ENCODE assay signal across 24 cellular contexts in genomic region chr2:5978352-5978751, GRCh38.
DNase-seq lines count a peak whose midpoint lies in the region; ATAC-seq and TF ChIP-seq lines count a peak whose summit lies in the region.
"Had no signal": no experiment of that assay in that cellular context is flagged by ENCODE, and none has a peak within 500 bp of the region (broad histone marks: within the 10 kb centered on the region; RNA-seq: fewer than 3 reads in every experiment).

No MANE protein-coding gene starts in this region.

- peaks cover 0 to 3% of the 10 kb centered on the region in 2 donors for H3K9me3 ChIP-seq in neuronal stem cell (replicated peaks in 1 of 2; ENCODE audit: control insufficient read depth in 2 of 2, insufficient read depth in 1 of 2, low read depth in 1 of 2, low read length in 2 of 2)
- H3K9me3 ChIP-seq in right lobe of liver, result no peaks in the 10 kb centered on the region
- H3K9me3 ChIP-seq: Caco-2, HAP-1 had no signal

- no peak overlapping the region for H4K91ac ChIP-seq in neuronal stem cell (ENCODE audit: low read depth, low read length, poor library complexity)

- no peak overlapping the region for H2BK5ac ChIP-seq in neuronal stem cell (ENCODE audit: low read length)

- peak overlapping the region; percentile 76 for H2BK15ac ChIP-seq in neuronal stem cell (ENCODE audit: low read length)

- no CpG with 5 or more reads among the region's 3 CpGs for whole genome bisulfite sequencing in neuronal stem cell (ENCODE audit: extremely low coverage in 2 of 2, insufficient read length in 2 of 2, insufficient replicate concordance in 1 of 2), 2 donors
- WGBS in right lobe of liver (ENCODE audit: insufficient coverage, low coverage, low lambda C conversion rate, missing lambda C conversion rate), result 78% methylated on average over 2 of the region's 3 CpGs

- intact Hi-C loops in right lobe of liver (cut with DNase I), result no loop called here

- POLR2A ChIA-PET in GM10248 (lab: Yijun Ruan, JAX), result no interaction called here

- no peak for TF ChIP-seq POLR2A in right lobe of liver (IDR thresholded peaks at IDR 0.05)

- no peak overlapping the region for H2BK120ac ChIP-seq in neuronal stem cell (ENCODE audit: low read depth, low read length)

- H3K27ac ChIP-seq in neuronal stem cell (replicated peaks; ENCODE audit: low read length) (no peak overlapping the region), right lobe of liver (no peak overlapping the region)
- H3K27ac ChIP-seq: C4-2B, SJSA1 had no signal

- DNase-seq in GM10248 (ENCODE audit: extremely low spot score) (peak; percentile 0), NCI-H2171 (lab: John Stamatoyannopoulos, UW) (peak; percentile 33), SW480 (ENCODE audit: low spot score) (peak; percentile 30), neuronal stem cell (ENCODE audit: low spot score) (no peak), right lobe of liver (no peak)
- DNase-seq in activated effector memory CD4-positive, alpha-beta T cell treated with anti-CD3 and anti-CD28 coated beads, Interleukin-2, amount 50 U/mL, for 16 hours, result no peak
- DNase-seq: Caco-2; CD8-positive, alpha-beta T cell; DMS79 treated with DMSO at 0.1 percent for 48 hours; GF-D8; GOT3; HFFc6; IMR-90; KG1; MM.1S; NCI-H187; NCI-H446 treated with DMSO at 0.1 percent for 48 hours; Right ventricle myocardium superior; RPMI8226; T-cell had no signal

- no peak overlapping the region for H3K4ac ChIP-seq in neuronal stem cell (ENCODE audit: low read length)

- TF ChIP-seq CTCF in GM10248 (IDR thresholded peaks at IDR 0.05; ENCODE audit: control extremely low read depth, extremely low read depth, low read depth, missing control alignments) (no peak), right lobe of liver (IDR thresholded peaks at IDR 0.05) (no peak)

- no peak overlapping the region for H2AFZ ChIP-seq in neuronal stem cell (ENCODE audit: low read length)

- H3K36me3 ChIP-seq in neuronal stem cell (replicated peaks in 1 of 2; ENCODE audit: control insufficient read depth in 2 of 2, insufficient read depth in 2 of 2, low read length in 2 of 2) (no peaks in the 10 kb centered on the region), right lobe of liver (no peaks in the 10 kb centered on the region)
- H3K36me3 ChIP-seq: HAP-1, SJSA1 had no signal

- H3K9ac ChIP-seq in neuronal stem cell (ENCODE audit: low read depth, low read length, poor library complexity), result no peak overlapping the region

- H3K18ac ChIP-seq in neuronal stem cell (ENCODE audit: low read length), result no peak overlapping the region

- H3K79me1 ChIP-seq in neuronal stem cell (ENCODE audit: low read depth, low read length), result no peaks in the 10 kb centered on the region

- H2AK5ac ChIP-seq in neuronal stem cell (ENCODE audit: low read depth, low read length), result peak overlapping the region; percentile 17

- CTCF ChIA-PET in GM10248 (lab: Yijun Ruan, JAX), result no interaction called here

- H3K4me3 ChIP-seq in neuronal stem cell (ENCODE audit: low read length in 2 of 2) (no peak overlapping the region), right lobe of liver (no peak overlapping the region)
- H3K4me3 ChIP-seq: HAP-1, SJSA1 had no signal

- H3K4me2 ChIP-seq in neuronal stem cell (ENCODE audit: insufficient read depth, low read length, poor library complexity, severe bottlenecking), result no peak overlapping the region

- H4K8ac ChIP-seq in neuronal stem cell (ENCODE audit: low read depth, low read length), result no peak overlapping the region

- no peak overlapping the region for H3K23ac ChIP-seq in neuronal stem cell (ENCODE audit: low read depth, low read length, poor library complexity)

- ATAC-seq in right lobe of liver (no peak), HG03469 (IDR thresholded peaks at IDR 0.05; ENCODE audit: unreplicated experiment) (no peak)
- ATAC-seq: CD8-positive, alpha-beta T cell; T-cell had no signal

- peaks cover 35 to 47% of the 10 kb centered on the region in 2 donors for H3K4me1 ChIP-seq in neuronal stem cell (ENCODE audit: control insufficient read depth in 2 of 2, insufficient read depth in 1 of 2, low read depth in 1 of 2, low read length in 2 of 2)
- no peaks in the 10 kb centered on the region for H3K4me1 ChIP-seq in right lobe of liver
- H3K4me1 ChIP-seq: Caco-2, HAP-1, SJSA1 had no signal

- no peak overlapping the region for H3K14ac ChIP-seq in neuronal stem cell (ENCODE audit: low read length)

- H2BK12ac ChIP-seq in neuronal stem cell (ENCODE audit: low read length), result peak overlapping the region; percentile 27

- H3K27me3 ChIP-seq in neuronal stem cell (ENCODE audit: control insufficient read depth in 3 of 3, insufficient read depth in 3 of 3, low read depth in 1 of 3, low read length in 3 of 3) (no peaks in the 10 kb centered on the region), right lobe of liver (no peaks in the 10 kb centered on the region)
- H3K27me3 ChIP-seq: SJSA1 had no signal

Comparison
In these comparisons a context has a peak if more than half of its experiments do, and no peak if none do; other contexts are left out.
1. DNase-seq: peak in GM10248 (single experiment), NCI-H2171 (single experiment) and SW480 (single experiment); none in neuronal stem cell (single experiment), right lobe of liver (0 of 3) and activated effector memory CD4-positive, alpha-beta T cell treated with anti-CD3 and anti-CD28 coated beads, Interleukin-2, amount 50 U/mL, for 16 hours (single experiment).